8 cellular contexts compared by ENCODE assay signal in the genomic region with DNA sequence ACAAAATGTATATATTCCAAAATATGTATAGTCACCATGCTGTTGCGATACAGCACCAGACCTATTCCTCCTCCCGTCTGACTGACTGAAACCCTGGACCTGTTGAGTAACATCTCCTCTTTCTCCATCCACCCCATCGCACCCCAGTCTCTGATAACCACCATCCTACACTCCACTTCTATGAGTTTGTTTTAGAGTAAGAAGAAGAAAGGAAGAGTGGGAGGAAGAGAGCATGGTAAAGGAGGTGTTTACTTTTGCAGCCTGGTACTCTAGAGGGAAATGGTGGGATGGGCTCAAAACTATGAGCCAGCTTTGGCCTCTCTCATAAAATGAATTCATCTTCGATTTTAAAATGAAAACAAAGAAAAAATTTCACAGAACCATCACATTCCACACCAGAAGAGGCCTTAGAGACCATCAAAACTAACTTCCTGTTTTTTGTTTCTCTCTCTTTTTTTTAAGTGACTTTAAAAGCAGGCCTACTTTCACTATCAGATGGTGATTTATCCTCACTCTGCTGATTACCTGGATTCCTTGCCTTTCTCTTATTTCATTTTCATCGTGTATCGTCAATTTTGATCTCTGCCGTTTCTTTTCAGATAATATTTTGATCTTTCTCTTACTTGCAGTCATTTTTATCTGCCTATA. TPM values are rescaled to one million over a fixed set of nuclear protein-coding genes. Genes with fewer than 3 reads are reported as not detected.
DNase-seq lines count a peak whose midpoint lies in the region; ATAC-seq and TF ChIP-seq lines count a peak whose summit lies in the region.

No MANE protein-coding gene starts in this region.

- 55 to 73% (median 61%) methylated on average over 7 of the region's 7 CpGs for WGBS in spleen, 5 donors

- POLR2A ChIA-PET in activated CD4-positive, alpha-beta T cell treated with anti-CD3 and anti-CD28 coated beads, Interleukin-2, amount 10 ng/mL, durations not matched to agents 7 days and 5 days (lab: Charles Lee): no interaction called here

- ATAC-seq in HG02943 (IDR thresholded peaks at IDR 0.05; ENCODE audit: low read depth, unreplicated experiment): peak; percentile 77

- H3K9me3 ChIP-seq in spleen: peaks cover 0 to 7% (median 0%) of the 10 kb centered on the region in 8 donors

- no peak for DNase-seq in activated CD4-positive, alpha-beta T cell treated with anti-CD3 and anti-CD28 coated beads, Interleukin-2, amount 10 ng/mL, durations not matched to agents 7 days and 5 days
- no peak for DNase-seq in activated CD4-positive, alpha-beta T cell treated with anti-CD3 and anti-CD28 coated beads, Interleukin-2, amount 50 U/mL, for 4 hours
- DNase-seq in SKM-1 (lab: John Stamatoyannopoulos, UW; ENCODE audit: unreplicated experiment) (peak; percentile 72), spleen (no peak), GM13977 (ENCODE audit: low spot score) (no peak), NCI-H1092 (lab: John Stamatoyannopoulos, UW) (no peak), D341Med (ENCODE audit: low spot score) (no peak)

- H3K4me3 Mint-ChIP-seq in activated CD4-positive, alpha-beta T cell treated with anti-CD3 and anti-CD28 coated beads, Interleukin-2, amount 10 ng/mL, durations not matched to agents 7 days and 5 days: peak overlapping the region; percentile 28

- peak overlapping the region; percentile 16 to 76 (median 57) for H3K27ac ChIP-seq in spleen

- intact Hi-C loops in spleen (cut with DNase I; ENCODE audit: low total_unique reads): no loop called here

- no peaks in the 10 kb centered on the region for H3K27me3 ChIP-seq in spleen (replicated peaks in 1 of 7)

- peaks cover 2% of the 10 kb centered on the region for H3K36me3 Mint-ChIP-seq in activated CD4-positive, alpha-beta T cell treated with anti-CD3 and anti-CD28 coated beads, Interleukin-2, amount 10 ng/mL, durations not matched to agents 7 days and 5 days (ENCODE audit: low read depth)

- peaks cover 0 to 14% (median 9%) of the 10 kb centered on the region in 6 donors for H3K4me1 ChIP-seq in spleen

- no peak for TF ChIP-seq POLR2A in spleen (IDR thresholded peaks at IDR 0.05)

- peaks cover 12% of the 10 kb centered on the region for H3K4me1 Mint-ChIP-seq in activated CD4-positive, alpha-beta T cell treated with anti-CD3 and anti-CD28 coated beads, Interleukin-2, amount 10 ng/mL, durations not matched to agents 7 days and 5 days

- H3K27me3 Mint-ChIP-seq in activated CD4-positive, alpha-beta T cell treated with anti-CD3 and anti-CD28 coated beads, Interleukin-2, amount 10 ng/mL, durations not matched to agents 7 days and 5 days: no peaks in the 10 kb centered on the region

- H3K9me3 Mint-ChIP-seq in activated CD4-positive, alpha-beta T cell treated with anti-CD3 and anti-CD28 coated beads, Interleukin-2, amount 10 ng/mL, durations not matched to agents 7 days and 5 days: peaks cover 3% of the 10 kb centered on the region

- H3K27ac Mint-ChIP-seq in activated CD4-positive, alpha-beta T cell treated with anti-CD3 and anti-CD28 coated beads, Interleukin-2, amount 10 ng/mL, durations not matched to agents 7 days and 5 days: peak overlapping the region; percentile 89

- CTCF ChIA-PET in activated CD4-positive, alpha-beta T cell treated with anti-CD3 and anti-CD28 coated beads, Interleukin-2, amount 10 ng/mL, durations not matched to agents 7 days and 5 days (lab: Charles Lee): no interaction called here

- H3K4me3 ChIP-seq in spleen: no peak overlapping the region

- in situ Hi-C loops in GM13977 (cut with MboI; ENCODE audit: low pct_unique_long_range_greater_than_20kb, low sequenced_read_pairs, unreplicated experiment): no loop called here

- TF ChIP-seq CTCF in spleen (IDR thresholded peaks at IDR 0.05 in 8 of 11, conservative IDR thresholded peaks at IDR 0.05 in 3 of 11): no peak
- no peak for TF ChIP-seq CTCF in GM13977 (IDR thresholded peaks at IDR 0.05; ENCODE audit: extremely low read depth, insufficient read depth, missing control alignments)

- no peaks in the 10 kb centered on the region for H3K36me3 ChIP-seq in spleen

RNA-seq across cellular contexts. Expression of a gene that starts 16.8 kb away (rescaled TPM):
- 10 to 100 TPM in 1 of 2 experiments, 1 to 10 TPM in 1; 6.5 to 10.0 TPM for total RNA-seq in activated CD4-positive, alpha-beta T cell treated with anti-CD3 and anti-CD28 coated beads, Interleukin-2, amount 10 ng/mL, durations not matched to agents 7 days and 5 days
- 10 to 100 TPM; 26.7 to 59.3 (median 40.0) TPM for total RNA-seq in spleen
- 10 to 100 TPM; 12.5 to 15.3 (median 13.7) TPM for polyA plus RNA-seq in spleen
